Comparison of ENCODE assay signal across 31 cellular contexts in genomic region chr1:7505094-7505838, GRCh38.
"Had no signal": no experiment of that assay in that cellular context is flagged by ENCODE, and none has a peak within 500 bp of the region (broad histone marks: within the 10 kb centered on the region; RNA-seq: fewer than 3 reads in every experiment).

No MANE protein-coding gene starts in this region.

- DNase-seq: activated B cell treated with CpG ODN at 0.5 μM for 24 hours; activated CD4-positive, alpha-beta T cell treated with anti-CD3 and anti-CD28 coated beads for 48 hours; activated CD4-positive, alpha-beta T cell treated with anti-CD3 and anti-CD28 coated beads, Interleukin-2, amount 50 U/mL, for 1 hour; activated CD4-positive, alpha-beta T cell treated with anti-CD3 and anti-CD28 coated beads, Interleukin-2, amount 50 U/mL, for 48 hours; activated CD8-positive, alpha-beta memory T cell treated with anti-CD3 and anti-CD28 coated beads for 24 hours; activated CD8-positive, alpha-beta T cell treated with anti-CD3 and anti-CD28 coated beads for 36 hours; activated effector memory CD4-positive, alpha-beta T cell treated with Interleukin-2 at 50 U/mL for 16 hours; activated gamma-delta T cell treated with Interleukin-2 at 50 U/mL for 16 hours; activated naive CD4-positive, alpha-beta T cell treated with anti-CD3 and anti-CD28 coated beads, Interleukin-2, amount 50 U/mL, for 16 hours; activated naive CD4-positive, alpha-beta T cell treated with Interleukin-2 at 50 U/mL for 16 hours; activated T-cell treated with anti-CD3 and anti-CD28 coated beads, Interleukin-2, amount 50 U/mL, for 4 hours; amniotic stem cell; anterior cingulate cortex; brain microvascular endothelial cell; caudate nucleus; cortex of kidney; dermis blood vessel endothelial cell; effector CD4-positive, alpha-beta T cell; effector memory CD8-positive, alpha-beta T cell; erythroblast; esophagus squamous epithelium; foreskin melanocyte; T-helper 1 cell; T-helper 17 cell; T1000; WERI-Rb-1 had no signal

- H3K4me1 Mint-ChIP-seq: activated B cell treated with CpG ODN at 0.5 μM for 24 hours; activated T-helper 17 cell treated with anti-CD3 and anti-CD28 coated beads, Interleukin-2, amount 50 U/mL, for 72 hours; T-helper 17 cell had no signal

- H3K27me3 Mint-ChIP-seq: activated B cell treated with CpG ODN at 0.5 μM for 24 hours; activated CD8-positive, alpha-beta T cell treated with anti-CD3 and anti-CD28 coated beads for 36 hours; activated naive CD8-positive, alpha-beta T cell; activated T-helper 17 cell treated with anti-CD3 and anti-CD28 coated beads, Interleukin-2, amount 50 U/mL, for 72 hours; effector memory CD8-positive, alpha-beta T cell; T-helper 17 cell had no signal

- H3K27ac ChIP-seq: brain microvascular endothelial cell, esophagus squamous epithelium, gastroesophageal sphincter, WERI-Rb-1 had no signal

- H3K4me3 ChIP-seq: esophagus squamous epithelium, gastroesophageal sphincter had no signal

- H3K9me3 Mint-ChIP-seq: activated B cell treated with CpG ODN at 0.5 μM for 24 hours; activated CD8-positive, alpha-beta T cell treated with anti-CD3 and anti-CD28 coated beads for 36 hours; activated T-cell treated with anti-CD3 and anti-CD28 coated beads, Interleukin-2, amount 50 U/mL, for 4 hours; activated T-helper 17 cell treated with anti-CD3 and anti-CD28 coated beads, Interleukin-2, amount 50 U/mL, for 72 hours; effector memory CD8-positive, alpha-beta T cell; T-helper 2 cell treated with Interferon-gamma antibody and Interleukin-4, amounts not matched to agents 5 μg/mL and 100 μg/mL, for 36 hours had no signal

- H3K4me3 Mint-ChIP-seq: activated B cell treated with CpG ODN at 0.5 μM for 24 hours; activated CD8-positive, alpha-beta T cell treated with anti-CD3 and anti-CD28 coated beads for 36 hours; activated naive CD8-positive, alpha-beta T cell; activated T-cell treated with anti-CD3 and anti-CD28 coated beads, Interleukin-2, amount 50 U/mL, for 4 hours; activated T-helper 17 cell treated with anti-CD3 and anti-CD28 coated beads, Interleukin-2, amount 50 U/mL, for 72 hours; effector memory CD8-positive, alpha-beta T cell; T-helper 17 cell; T-helper 2 cell treated with Interferon-gamma antibody and Interleukin-4, amounts not matched to agents 5 μg/mL and 100 μg/mL, for 36 hours had no signal

- H3K36me3 ChIP-seq: brain microvascular endothelial cell, esophagus squamous epithelium, gastroesophageal sphincter, WERI-Rb-1 had no signal

- ATAC-seq: activated CD4-positive, CD25-positive, alpha-beta regulatory T cell treated with anti-CD3 and anti-CD28 coated beads, Interleukin-2, amount 50 U/mL, for 24 hours; activated CD8-positive, alpha-beta T cell treated with anti-CD3 and anti-CD28 coated beads for 36 hours; activated T-cell treated with anti-CD3 and anti-CD28 coated beads, Interleukin-2, amount 50 U/mL, for 4 hours; activated T-helper 17 cell treated with anti-CD3 and anti-CD28 coated beads, Interleukin-2, amount 50 U/mL, for 72 hours; effector memory CD8-positive, alpha-beta T cell; gastroesophageal sphincter; T-helper 17 cell had no signal

- H3K27ac Mint-ChIP-seq: activated B cell treated with CpG ODN at 0.5 μM for 24 hours; activated CD8-positive, alpha-beta T cell treated with anti-CD3 and anti-CD28 coated beads for 36 hours; activated naive CD8-positive, alpha-beta T cell; activated T-helper 17 cell treated with anti-CD3 and anti-CD28 coated beads, Interleukin-2, amount 50 U/mL, for 72 hours; effector memory CD8-positive, alpha-beta T cell; T-helper 17 cell; T-helper 2 cell treated with Interferon-gamma antibody and Interleukin-4, amounts not matched to agents 5 μg/mL and 100 μg/mL, for 36 hours had no signal

- H3K9me3 ChIP-seq: esophagus squamous epithelium, gastroesophageal sphincter had no signal

- H3K36me3 Mint-ChIP-seq: activated naive CD8-positive, alpha-beta T cell had no signal

- H3K27me3 ChIP-seq: brain microvascular endothelial cell, esophagus squamous epithelium, gastroesophageal sphincter had no signal
